ENCODE assay signal across 8 cellular contexts in genomic region chr3:75785091-75785755, GRCh38. TPM values are rescaled to one million over a fixed set of nuclear protein-coding genes. Genes with fewer than 3 reads are reported as not detected.
DNase-seq lines count a peak whose midpoint lies in the region; ATAC-seq and TF ChIP-seq lines count a peak whose summit lies in the region.
"Not testable (repeated sequence)": the region's sequence is repeated elsewhere in the genome, so short reads cannot be mapped to it uniquely, and the experiment has no call there.

ZNF717 (minus strand) TSS chr3:75785549; CDS start chr3:75783362, 2,187 bp downstream.

- peak within 1 kb of the TSS; percentile 72 for H3K4me2 ChIP-seq in GM23338

- H3K4me1 ChIP-seq in GM23338 (ENCODE audit: insufficient read depth), result not testable (repeated sequence)

- H3K79me2 ChIP-seq in GM23338 (replicated peaks; ENCODE audit: insufficient read depth), result not testable (repeated sequence)

- TF ChIP-seq CTCF in AG10803 (conservative IDR thresholded peaks at IDR 0.05; ENCODE audit: low read length); GM23338 (conservative IDR thresholded peaks at IDR 0.05; ENCODE audit: low read depth in 2 of 2); foreskin fibroblast (IDR thresholded peaks at IDR 0.05; ENCODE audit: low read depth, low read length): not testable (repeated sequence)

- H3K27me3 Mint-ChIP-seq in GM23338 (ENCODE audit: insufficient read depth, low read depth, poor library complexity); activated naive CD8-positive, alpha-beta T cell treated with anti-CD3 and anti-CD28 coated beads, Interleukin-2, amount 50 U/mL, for 24 hours: not testable (repeated sequence)

- H4K20me1 ChIP-seq in GM23338 (replicated peaks; ENCODE audit: insufficient read depth), result not testable (repeated sequence)

- H3K4me3 Mint-ChIP-seq in GM23338, result peak within 1 kb of the TSS; percentile 71
- peak within 1 kb of the TSS; percentile 83 for H3K4me3 Mint-ChIP-seq in activated naive CD8-positive, alpha-beta T cell treated with anti-CD3 and anti-CD28 coated beads, Interleukin-2, amount 50 U/mL, for 24 hours

- H3K9me2 ChIP-seq in GM23338 (ENCODE audit: insufficient read depth), result not testable (repeated sequence)

- H3K27ac Mint-ChIP-seq in GM23338, result not testable (repeated sequence)
- H3K27ac Mint-ChIP-seq in activated naive CD8-positive, alpha-beta T cell treated with anti-CD3 and anti-CD28 coated beads, Interleukin-2, amount 50 U/mL, for 24 hours, result peak within 1 kb of the TSS; percentile 88

- H3K4me1 Mint-ChIP-seq in GM23338, result not testable (repeated sequence)
- peaks cover 13% of the 10 kb centered on the region for H3K4me1 Mint-ChIP-seq in activated naive CD8-positive, alpha-beta T cell treated with anti-CD3 and anti-CD28 coated beads, Interleukin-2, amount 50 U/mL, for 24 hours

- H3K27me3 ChIP-seq in GM23338 (ENCODE audit: insufficient read depth), result not testable (repeated sequence)

- H3K9me3 Mint-ChIP-seq in GM23338, result peaks cover 71% of the 10 kb centered on the region
- peaks cover 38% of the 10 kb centered on the region for H3K9me3 Mint-ChIP-seq in activated naive CD8-positive, alpha-beta T cell treated with anti-CD3 and anti-CD28 coated beads, Interleukin-2, amount 50 U/mL, for 24 hours

- DNase-seq in AG10803 (ENCODE audit: low read depth) (peak; percentile 89), GM23338 (ENCODE audit: low spot score) (peak; percentile 50), NCI-H2107 treated with DMSO at 0.1 percent for 48 hours (lab: John Stamatoyannopoulos, UW; ENCODE audit: unreplicated experiment) (peak; percentile 42), UCSD-AML1 (lab: John Stamatoyannopoulos, UW; ENCODE audit: unreplicated experiment) (peak; percentile 92), foreskin fibroblast (peak; percentile 74 to 93), myocyte (ENCODE audit: low read depth) (peak; percentile 91)
- DNase-seq in activated naive CD8-positive, alpha-beta T cell treated with anti-CD3 and anti-CD28 coated beads, Interleukin-2, amount 50 U/mL, for 24 hours, result peak; percentile 94
- DNase-seq in stimulated activated CD4-positive, alpha-beta T cell treated with anti-CD3 and anti-CD28 coated beads, TNF-alpha, amount 100 ng/mL, for 24 hours (ENCODE audit: low read depth in 3 of 3), result peak; percentile 88 to 93 (median 89)

- H3K4me3 ChIP-seq in AG10803 (ENCODE audit: low read length) (peak within 1 kb of the TSS; percentile 71), GM23338 (peak within 1 kb of the TSS; percentile 56), foreskin fibroblast (ENCODE audit: low read depth in 1 of 2, low read length in 2 of 2) (peak within 1 kb of the TSS; percentile 46 to 82)

- H2AFZ ChIP-seq in GM23338, result not testable (repeated sequence)

- H3K36me3 Mint-ChIP-seq in GM23338 (ENCODE audit: low read depth), result peaks cover 61% of the 10 kb centered on the region
- H3K36me3 Mint-ChIP-seq in activated naive CD8-positive, alpha-beta T cell treated with anti-CD3 and anti-CD28 coated beads, Interleukin-2, amount 50 U/mL, for 24 hours (ENCODE audit: low read depth), result peaks cover 48% of the 10 kb centered on the region

- H3K36me3 ChIP-seq in GM23338 (ENCODE audit: insufficient read depth), result not testable (repeated sequence)

- not testable (repeated sequence) for H3K27ac ChIP-seq in GM23338 (ENCODE audit: low read depth)

- H3F3A ChIP-seq in GM23338 (replicated peaks; ENCODE audit: low read depth), result not testable (repeated sequence)

- ATAC-seq in GM23338; activated naive CD8-positive, alpha-beta T cell treated with anti-CD3 and anti-CD28 coated beads, Interleukin-2, amount 50 U/mL, for 24 hours: not testable (repeated sequence)

TF ChIP-seq in GM23338, 12 proteins besides CTCF, POLR2A, EP300 and RAD21:
- TF ChIP-seq POLR2AphosphoS5 (IDR thresholded peaks at IDR 0.05; ENCODE audit: low read depth), result peak; percentile 58

RNA-seq across cellular contexts. Expression of gene ZNF717, which starts in this region (rescaled TPM):
- 15.3 and 15.7 TPM in 2 replicates for total RNA-seq in GM23338 (2014; rRNA removed; shearing (Covaris generic))
- 7.5 and 7.7 TPM in 2 replicates for polyA plus RNA-seq in GM23338 (2016; fragmentation: Nextera tagmentation; extraction: Ambion mirVana)
- total RNA-seq in myocyte, result 7.0 and 9.9 TPM in 2 replicates
- polyA plus RNA-seq in myocyte (2012), result 4.9 TPM

Comparison
In these comparisons a context has a peak if more than half of its experiments do, and no peak if none do; other contexts are left out.
1. DNase-seq: peak in every context shown above with its lines; median percentile 94 in activated naive CD8-positive, alpha-beta T cell treated with anti-CD3 and anti-CD28 coated beads, Interleukin-2, amount 50 U/mL, for 24 hours; 92 in UCSD-AML1; 91 in myocyte; 89 in AG10803; 89 in stimulated activated CD4-positive, alpha-beta T cell treated with anti-CD3 and anti-CD28 coated beads, TNF-alpha, amount 100 ng/mL, for 24 hours; 84 in foreskin fibroblast; 50 in GM23338; 42 in NCI-H2107 treated with DMSO at 0.1 percent for 48 hours.